ENCODE assay signal across 12 cellular contexts in the genomic region with DNA sequence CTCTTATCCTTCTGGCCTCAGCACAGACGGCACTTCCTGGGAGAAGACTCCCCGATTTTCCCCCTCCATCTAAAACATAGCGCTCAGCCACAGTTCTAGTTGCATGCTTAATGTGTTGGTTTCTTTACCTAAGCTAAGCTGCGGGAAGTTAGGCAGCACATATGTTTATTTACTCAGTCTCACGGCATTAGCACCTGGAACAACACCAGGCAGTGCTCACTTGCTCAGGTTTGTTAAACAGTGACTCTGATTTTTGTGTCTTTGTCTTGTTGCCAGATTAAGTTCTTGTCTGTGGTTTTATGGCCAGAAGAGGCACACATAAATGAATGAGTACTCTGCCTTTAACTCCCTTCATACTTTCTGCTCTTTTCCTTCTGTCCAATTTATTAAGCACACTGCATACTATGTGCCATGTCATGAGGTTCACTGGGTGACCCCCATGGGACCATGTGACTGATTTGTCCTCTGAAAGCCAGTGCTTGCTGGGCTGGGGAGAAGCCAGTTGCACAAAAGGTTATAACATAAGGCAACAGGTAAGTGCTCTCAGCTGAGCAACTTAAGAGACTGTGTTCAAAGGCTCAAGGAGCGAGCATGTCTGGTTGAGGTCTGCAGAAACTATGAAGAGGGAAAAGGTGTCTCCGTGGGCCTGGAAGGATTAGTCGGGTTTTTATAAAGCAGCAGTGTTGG.
DNase-seq lines count a peak whose midpoint lies in the region; ATAC-seq and TF ChIP-seq lines count a peak whose summit lies in the region.
"Had no signal": no experiment of that assay in that cellular context is flagged by ENCODE, and none has a peak within 500 bp of the region (broad histone marks: within the 10 kb centered on the region; RNA-seq: fewer than 3 reads in every experiment).

No MANE protein-coding gene starts in this region.

- POLR2A ChIA-PET in activated CD4-positive, alpha-beta T cell treated with anti-CD3 and anti-CD28 coated beads for 36 hours (lab: Charles Lee): no interaction called here
- POLR2A ChIA-PET in T-cell (lab: Charles Lee): no interaction called here

- intact Hi-C loops in natural killer cell (cut with micrococcal nuclease) (loop anchor here (10.0 kb wide), 1 partner anchor 135 kb away; a partner anchor contains a TSS), sigmoid colon (cut with DNase I) (no loop called here)
- intact Hi-C loops in activated CD4-positive, alpha-beta T cell treated with anti-CD3 and anti-CD28 coated beads for 36 hours (cut with DNase I, micrococcal nuclease): no loop called here

- TF ChIP-seq CTCF in natural killer cell (IDR thresholded peaks at IDR 0.05): no peak
- no peak for TF ChIP-seq CTCF in sigmoid colon (IDR thresholded peaks at IDR 0.05)

- no peak for DNase-seq in natural killer cell
- DNase-seq in natural killer cell treated with Interleukin-12 subunit alpha and Interleukin-12 subunit beta and Interleukin-15 and Interleukin-18, amount 100 ng/mL, for 72 hours (ENCODE audit: low spot score): no peak
- DNase-seq in NCI-H510A treated with DMSO at 0.1 percent for 48 hours (lab: John Stamatoyannopoulos, UW): peak; percentile 51
- DNase-seq in kidney tubule cell (ENCODE audit: low spot score): peak; percentile 46
- no peak for DNase-seq in sigmoid colon
- DNase-seq in activated CD4-positive, alpha-beta T cell treated with anti-CD3 and anti-CD28 coated beads for 36 hours: no peak
- DNase-seq in T-cell: no peak
- DNase-seq: KBM-7, NCI-H1930, occipital lobe had no signal

- H3K27ac Mint-ChIP-seq in natural killer cell (no peak overlapping the region), T-cell (no peak overlapping the region)
- H3K27ac Mint-ChIP-seq in natural killer cell treated with Interleukin-12 subunit alpha and Interleukin-12 subunit beta and Interleukin-15 and Interleukin-18, amount 100 ng/mL, for 72 hours: no peak overlapping the region
- H3K27ac Mint-ChIP-seq in activated CD4-positive, alpha-beta T cell treated with anti-CD3 and anti-CD28 coated beads for 36 hours: no peak overlapping the region
- H3K27ac Mint-ChIP-seq: memory B cell had no signal

- no peaks in the 10 kb centered on the region for H3K27me3 Mint-ChIP-seq in natural killer cell (ENCODE audit: low read depth in 2 of 2)
- no peaks in the 10 kb centered on the region for H3K27me3 Mint-ChIP-seq in natural killer cell treated with Interleukin-12 subunit alpha and Interleukin-12 subunit beta and Interleukin-15 and Interleukin-18, amount 100 ng/mL, for 72 hours
- no peaks in the 10 kb centered on the region for H3K27me3 Mint-ChIP-seq in activated CD4-positive, alpha-beta T cell treated with anti-CD3 and anti-CD28 coated beads for 36 hours
- no peaks in the 10 kb centered on the region for H3K27me3 Mint-ChIP-seq in T-cell
- H3K27me3 Mint-ChIP-seq: memory B cell had no signal

- H3K9me3 Mint-ChIP-seq in natural killer cell (no peaks in the 10 kb centered on the region), T-cell (no peaks in the 10 kb centered on the region)
- H3K9me3 Mint-ChIP-seq in natural killer cell treated with Interleukin-12 subunit alpha and Interleukin-12 subunit beta and Interleukin-15 and Interleukin-18, amount 100 ng/mL, for 72 hours: no peaks in the 10 kb centered on the region
- no peaks in the 10 kb centered on the region for H3K9me3 Mint-ChIP-seq in activated CD4-positive, alpha-beta T cell treated with anti-CD3 and anti-CD28 coated beads for 36 hours (ENCODE audit: low read depth)
- H3K9me3 Mint-ChIP-seq: memory B cell had no signal

- H3K4me1 ChIP-seq in sigmoid colon: peaks cover 0 to 23% (median 18%) of the 10 kb centered on the region in 4 donors

- ATAC-seq in natural killer cell: no peak
- no peak for ATAC-seq in natural killer cell treated with Interleukin-12 subunit alpha and Interleukin-12 subunit beta and Interleukin-15 and Interleukin-18, amount 100 ng/mL, for 72 hours
- no peak for ATAC-seq in activated CD4-positive, alpha-beta T cell treated with anti-CD3 and anti-CD28 coated beads for 36 hours
- no peak for ATAC-seq in T-cell (replicated peaks in 1 of 4)
- ATAC-seq in HG03354 (IDR thresholded peaks at IDR 0.05; ENCODE audit: poor library complexity, severe bottlenecking, unreplicated experiment): no peak

- H3K4me3 Mint-ChIP-seq in natural killer cell (peak overlapping the region; percentile 52), T-cell (no peak overlapping the region)
- no peak overlapping the region for H3K4me3 Mint-ChIP-seq in natural killer cell treated with Interleukin-12 subunit alpha and Interleukin-12 subunit beta and Interleukin-15 and Interleukin-18, amount 100 ng/mL, for 72 hours
- no peak overlapping the region for H3K4me3 Mint-ChIP-seq in activated CD4-positive, alpha-beta T cell treated with anti-CD3 and anti-CD28 coated beads for 36 hours
- H3K4me3 Mint-ChIP-seq: memory B cell had no signal

- no peak for TF ChIP-seq POLR2A in sigmoid colon (IDR thresholded peaks at IDR 0.05)

- WGBS in sigmoid colon, 2 donors: 37 to 79% methylated on average over 8 of the region's 8 CpGs

- no peak overlapping the region for H3K27ac ChIP-seq in sigmoid colon

- H3K4me3 ChIP-seq in sigmoid colon: no peak overlapping the region

- peaks cover 67 to 70% of the 10 kb centered on the region in 2 donors for H3K4me1 Mint-ChIP-seq in natural killer cell
- H3K4me1 Mint-ChIP-seq in natural killer cell treated with Interleukin-12 subunit alpha and Interleukin-12 subunit beta and Interleukin-15 and Interleukin-18, amount 100 ng/mL, for 72 hours (ENCODE audit: low read depth in 2 of 2): peaks cover 66 to 76% of the 10 kb centered on the region in 2 donors
- peaks cover 50% of the 10 kb centered on the region for H3K4me1 Mint-ChIP-seq in activated CD4-positive, alpha-beta T cell treated with anti-CD3 and anti-CD28 coated beads for 36 hours
- H3K4me1 Mint-ChIP-seq in T-cell: peaks cover 66 to 73% (median 73%) of the 10 kb centered on the region in 3 donors

- no peaks in the 10 kb centered on the region for H3K36me3 ChIP-seq in sigmoid colon

- TF ChIP-seq EP300 in sigmoid colon (IDR thresholded peaks at IDR 0.05): no peak

- H3K36me3 Mint-ChIP-seq in natural killer cell (peaks cover 7% of the 10 kb centered on the region), T-cell (peaks cover 43% of the 10 kb centered on the region)
- H3K36me3 Mint-ChIP-seq in natural killer cell treated with Interleukin-12 subunit alpha and Interleukin-12 subunit beta and Interleukin-15 and Interleukin-18, amount 100 ng/mL, for 72 hours: peaks cover 8% of the 10 kb centered on the region
- H3K36me3 Mint-ChIP-seq in activated CD4-positive, alpha-beta T cell treated with anti-CD3 and anti-CD28 coated beads for 36 hours (ENCODE audit: low read depth): peaks cover 20% of the 10 kb centered on the region

- CTCF ChIA-PET in activated CD4-positive, alpha-beta T cell treated with anti-CD3 and anti-CD28 coated beads for 36 hours (lab: Charles Lee): no interaction called here
- CTCF ChIA-PET in T-cell (lab: Charles Lee): no interaction called here

- no peaks in the 10 kb centered on the region for H3K9me3 ChIP-seq in sigmoid colon

- H3K27me3 ChIP-seq in sigmoid colon: no peaks in the 10 kb centered on the region

Comparison
In these comparisons a context has a peak if more than half of its experiments do, and no peak if none do; other contexts are left out.
1. DNase-seq: peak in NCI-H510A treated with DMSO at 0.1 percent for 48 hours (single experiment) and kidney tubule cell (single experiment); none in natural killer cell (single experiment), natural killer cell treated with Interleukin-12 subunit alpha and Interleukin-12 subunit beta and Interleukin-15 and Interleukin-18, amount 100 ng/mL, for 72 hours (single experiment), sigmoid colon (single experiment), activated CD4-positive, alpha-beta T cell treated with anti-CD3 and anti-CD28 coated beads for 36 hours (single experiment) and T-cell (0 of 34).